8 cellular contexts compared by ENCODE assay signal in genomic region chr11:65651589-65652510, GRCh38. TPM values are rescaled to one million over a fixed set of nuclear protein-coding genes. Genes with fewer than 3 reads are reported as not detected.
DNase-seq lines count a peak whose midpoint lies in the region; ATAC-seq and TF ChIP-seq lines count a peak whose summit lies in the region.

No MANE protein-coding gene starts in this region.

- peaks cover 20% of the 10 kb centered on the region for H3K36me3 Mint-ChIP-seq in activated naive CD4-positive, alpha-beta T cell treated with anti-CD3 and anti-CD28 coated beads for 36 hours (ENCODE audit: low read depth)
- H3K36me3 Mint-ChIP-seq in endothelial cell (ENCODE audit: low read depth, unreplicated experiment): peaks cover 55% of the 10 kb centered on the region
- H3K36me3 Mint-ChIP-seq in naive B cell: peaks cover 10 to 20% of the 10 kb centered on the region in 2 donors

- ATAC-seq in naive B cell (ENCODE audit: low read depth in 2 of 2): no peak
- ATAC-seq in GM21619 (IDR thresholded peaks at IDR 0.05; ENCODE audit: unreplicated experiment): no peak

- peaks cover 16% of the 10 kb centered on the region for H3K36me3 ChIP-seq in SJCRH30

- H3K27me3 Mint-ChIP-seq in activated naive CD4-positive, alpha-beta T cell treated with anti-CD3 and anti-CD28 coated beads for 36 hours (ENCODE audit: low read depth): no peaks in the 10 kb centered on the region
- H3K27me3 Mint-ChIP-seq in endothelial cell (ENCODE audit: unreplicated experiment): peaks cover 43% of the 10 kb centered on the region
- H3K27me3 Mint-ChIP-seq in naive B cell: no peaks in the 10 kb centered on the region

- peak overlapping the region; percentile 65 for H3K4me3 ChIP-seq in SJCRH30

- no peak for DNase-seq in activated naive CD4-positive, alpha-beta T cell treated with anti-CD3 and anti-CD28 coated beads for 36 hours
- no peak for DNase-seq in activated naive CD4-positive, alpha-beta T cell (lab: John Stamatoyannopoulos, UW)
- DNase-seq in SJCRH30 (no peak), endothelial cell (ENCODE audit: low spot score) (no peak), naive B cell (no peak), NCI-H187 (lab: John Stamatoyannopoulos, UW) (no peak), NCI-H510A treated with DMSO at 0.1 percent for 48 hours (lab: John Stamatoyannopoulos, UW) (no peak)

- peak overlapping the region; percentile 80 for H3K4me3 Mint-ChIP-seq in activated naive CD4-positive, alpha-beta T cell treated with anti-CD3 and anti-CD28 coated beads for 36 hours
- H3K4me3 Mint-ChIP-seq in endothelial cell (ENCODE audit: unreplicated experiment) (peak overlapping the region; percentile 72), naive B cell (peak overlapping the region; percentile 70 to 96 (median 86))

- no peaks in the 10 kb centered on the region for H3K27me3 ChIP-seq in SJCRH30

- no peaks in the 10 kb centered on the region for H3K9me3 Mint-ChIP-seq in activated naive CD4-positive, alpha-beta T cell treated with anti-CD3 and anti-CD28 coated beads for 36 hours
- H3K9me3 Mint-ChIP-seq in endothelial cell (ENCODE audit: unreplicated experiment) (no peaks in the 10 kb centered on the region), naive B cell (no peaks in the 10 kb centered on the region)

- intact Hi-C loops in activated naive CD4-positive, alpha-beta T cell treated with anti-CD3 and anti-CD28 coated beads for 36 hours (cut with micrococcal nuclease): loop anchor here (1.0 to 5.0 kb wide), 6 partner anchors 9 to 270 kb away; partner anchors contain the start of genes PCNX3, SIPA1 and SLC25A45

- CTCF ChIA-PET in activated naive CD4-positive, alpha-beta T cell treated with anti-CD3 and anti-CD28 coated beads for 36 hours (lab: Charles Lee): interaction anchor here (0.5 to 1.1 kb wide), 3 partner anchors 13 to 552 kb away, joined by 3 to 4 read pairs (median 3); no protein-coding TSS in a partner anchor

- H3K27ac ChIP-seq in SJCRH30: peak overlapping the region; percentile 81; the same call in 1 of the 2 replicates

- H3K9me3 ChIP-seq in SJCRH30 (replicated peaks): no peaks in the 10 kb centered on the region

- H3K4me1 ChIP-seq in SJCRH30: no peaks in the 10 kb centered on the region; the same call in 1 of the 2 replicates

- H3K4me1 Mint-ChIP-seq in activated naive CD4-positive, alpha-beta T cell treated with anti-CD3 and anti-CD28 coated beads for 36 hours (ENCODE audit: low read depth): peaks cover 38% of the 10 kb centered on the region
- H3K4me1 Mint-ChIP-seq in endothelial cell (ENCODE audit: unreplicated experiment) (peaks cover 54% of the 10 kb centered on the region), naive B cell (peaks cover 41 to 61% (median 46%) of the 10 kb centered on the region in 3 donors)

- TF ChIP-seq CTCF in endothelial cell (IDR thresholded peaks at IDR 0.05; ENCODE audit: unreplicated experiment): no peak

- H3K27ac Mint-ChIP-seq in activated naive CD4-positive, alpha-beta T cell treated with anti-CD3 and anti-CD28 coated beads for 36 hours: peak overlapping the region; percentile 67
- H3K27ac Mint-ChIP-seq in endothelial cell (ENCODE audit: unreplicated experiment) (peak overlapping the region; percentile 33), naive B cell (peak overlapping the region; percentile 91 to 99 (median 96))

RNA-seq across cellular contexts. Expression of gene RELA, which starts 10.9 kb away (rescaled TPM):
- 10 to 100 TPM; 66.9 to 68.5 TPM for total RNA-seq in activated naive CD4-positive, alpha-beta T cell treated with anti-CD3 and anti-CD28 coated beads for 36 hours
- total RNA-seq in SJCRH30 (2014; rRNA removed; shearing (Covaris generic)): 37.3 and 38.3 TPM in 2 replicates
- 62.6 TPM for total RNA-seq in endothelial cell (ENCODE audit: unreplicated experiment)
- polyA plus RNA-seq in naive B cell (ENCODE audit: low read depth in 6 of 6): 10 to 100 TPM; 36.3 to 72.2 (median 48.6) TPM

RNA-seq across cellular contexts. Expression of gene SIPA1, which starts 13.9 kb away (rescaled TPM):
- 100 to 1,000 TPM; 146 to 150 TPM for total RNA-seq in activated naive CD4-positive, alpha-beta T cell treated with anti-CD3 and anti-CD28 coated beads for 36 hours
- 2.8 and 2.9 TPM in 2 replicates for total RNA-seq in SJCRH30 (2014; rRNA removed; shearing (Covaris generic))
- total RNA-seq in endothelial cell (ENCODE audit: unreplicated experiment): 267 TPM
- polyA plus RNA-seq in naive B cell (ENCODE audit: low read depth in 6 of 6): 100 to 1,000 TPM; 160 to 404 (median 207) TPM

RNA-seq across cellular contexts. Expression of gene PCNX3, which starts 36.3 kb away (rescaled TPM):
- total RNA-seq in activated naive CD4-positive, alpha-beta T cell treated with anti-CD3 and anti-CD28 coated beads for 36 hours: 10 to 100 TPM; 21.6 to 24.7 TPM
- total RNA-seq in SJCRH30 (2014; rRNA removed; shearing (Covaris generic)): 24.3 and 27.1 TPM in 2 replicates
- 76.1 TPM for total RNA-seq in endothelial cell (ENCODE audit: unreplicated experiment)
- 1 to 10 TPM in 5 of 6 donors, not detected in 1; 1.7 to 5.9 (median 3.0) TPM for polyA plus RNA-seq in naive B cell (ENCODE audit: low read depth in 6 of 6)

RNA-seq across cellular contexts. Expression of gene MAP3K11, which starts 37.8 kb away (rescaled TPM):
- 10 to 100 TPM; 28.9 to 32.7 TPM for total RNA-seq in activated naive CD4-positive, alpha-beta T cell treated with anti-CD3 and anti-CD28 coated beads for 36 hours
- total RNA-seq in SJCRH30 (2014; rRNA removed; shearing (Covaris generic)): 20.5 and 24.3 TPM in 2 replicates
- total RNA-seq in endothelial cell (ENCODE audit: unreplicated experiment): 238 TPM
- polyA plus RNA-seq in naive B cell (ENCODE audit: low read depth in 6 of 6): 10 to 100 TPM in 4 of 6 donors, 1 to 10 TPM in 2; 9.2 to 20.1 (median 11.9) TPM

RNA-seq across cellular contexts. Expression of gene KCNK7, which starts 56.2 kb away (rescaled TPM):
- total RNA-seq in activated naive CD4-positive, alpha-beta T cell treated with anti-CD3 and anti-CD28 coated beads for 36 hours: under 1 TPM in 1 of 2 experiments, not detected in 1; 0.35 TPM
- total RNA-seq in SJCRH30 (2014; rRNA removed; shearing (Covaris generic)): 0.28 TPM in 1 of 2 replicates, not detected in the other
- 2.0 TPM for total RNA-seq in endothelial cell (ENCODE audit: unreplicated experiment)
- not detected for polyA plus RNA-seq in naive B cell (ENCODE audit: low read depth in 6 of 6)

Comparison
In these comparisons a context has a peak if more than half of its experiments do, and no peak if none do; other contexts are left out.
1. H3K27ac Mint-ChIP-seq: peak in every context shown above with its lines; median percentile 96 in naive B cell; 67 in activated naive CD4-positive, alpha-beta T cell treated with anti-CD3 and anti-CD28 coated beads for 36 hours; 33 in endothelial cell.
2. RNA of gene SIPA1, which starts 13.9 kb away (total RNA-seq): 267 TPM in endothelial cell (single experiment) and 146 to 150 TPM in activated naive CD4-positive, alpha-beta T cell treated with anti-CD3 and anti-CD28 coated beads for 36 hours; 2.8 to 2.9 TPM in SJCRH30; every median in the first group is over 10 times any median in the second.
3. Peak in every context shown above with its lines, with median percentiles within 50 percentile points of each other: H3K4me3 Mint-ChIP-seq.